12 cellular contexts compared by ENCODE assay signal in genomic region chr10:100715445-100716385, GRCh38. TPM values are rescaled to one million over a fixed set of nuclear protein-coding genes. Genes with fewer than 3 reads are reported as not detected.
DNase-seq lines count a peak whose midpoint lies in the region; ATAC-seq and TF ChIP-seq lines count a peak whose summit lies in the region.
"Had no signal": no experiment of that assay in that cellular context is flagged by ENCODE, and none has a peak within 500 bp of the region (broad histone marks: within the 10 kb centered on the region; RNA-seq: fewer than 3 reads in every experiment).

No MANE protein-coding gene starts in this region.

- no peak for ATAC-seq in naive thymus-derived CD8-positive, alpha-beta T cell
- no peak for ATAC-seq in HG03442 (IDR thresholded peaks at IDR 0.05; ENCODE audit: unreplicated experiment)

- H3K27me3 ChIP-seq in cardiac muscle cell (peaks cover 99% of the 10 kb centered on the region), endodermal cell (ENCODE audit: control insufficient read depth, insufficient read depth, low read length, poor library complexity, severe bottlenecking) (peaks cover 100% of the 10 kb centered on the region), transverse colon (peaks cover 100% of the 10 kb centered on the region)

- no peak overlapping the region for H3K27ac ChIP-seq in cardiac muscle cell
- H3K27ac ChIP-seq in endodermal cell (ENCODE audit: low read depth, low read length) = no peak overlapping the region
- no peak overlapping the region for H3K27ac ChIP-seq in transverse colon

- no peak for TF ChIP-seq EP300 in transverse colon (IDR thresholded peaks at IDR 0.05; ENCODE audit: low read depth)

- peak overlapping the region; percentile 52 for H3K4me3 Mint-ChIP-seq in endodermal cell
- peak overlapping the region; percentile 16 to 88 (median 74) for H3K4me3 Mint-ChIP-seq in naive thymus-derived CD8-positive, alpha-beta T cell

- H3K9me3 ChIP-seq in cardiac muscle cell (ENCODE audit: low read depth) (no peaks in the 10 kb centered on the region), endodermal cell (ENCODE audit: control insufficient read depth, low read length) (no peaks in the 10 kb centered on the region), transverse colon (no peaks in the 10 kb centered on the region)

- intact Hi-C loops in cardiac septum (cut with DNase I) = no loop called here
- intact Hi-C loops in transverse colon (cut with DNase I; ENCODE audit: low total_unique reads) = no loop called here

- TF ChIP-seq POLR2A in transverse colon (IDR thresholded peaks at IDR 0.05) = no peak

- POLR2A ChIA-PET in naive thymus-derived CD8-positive, alpha-beta T cell (lab: Charles Lee) = no interaction called here

- H3K9ac ChIP-seq in endodermal cell (ENCODE audit: extremely low read depth, low read length, poor library complexity, severe bottlenecking) = no peak overlapping the region

- H3K36me3 Mint-ChIP-seq in endodermal cell (ENCODE audit: low read depth) = no peaks in the 10 kb centered on the region
- peaks cover 0 to 5% (median 0%) of the 10 kb centered on the region in 3 donors for H3K36me3 Mint-ChIP-seq in naive thymus-derived CD8-positive, alpha-beta T cell

- H3K4me3 ChIP-seq in cardiac muscle cell (peak overlapping the region; percentile 8), endodermal cell (ENCODE audit: low read length) (no peak overlapping the region), transverse colon (peak overlapping the region in 3 of 4 donors; percentile 10 to 35 (median 16))

- no peaks in the 10 kb centered on the region for H3K9me3 Mint-ChIP-seq in endodermal cell
- no peaks in the 10 kb centered on the region for H3K9me3 Mint-ChIP-seq in naive thymus-derived CD8-positive, alpha-beta T cell
- H3K9me3 Mint-ChIP-seq: activated T-helper 2 cell treated with anti-CD3 and anti-CD28 coated beads, Interferon-gamma antibody, Interleukin-2, Interleukin-4, amounts not matched to agents 10 μg/mL and 5 μg/mL and 100 μg/mL, durations not matched to agents 14 hours and 24 hours and 36 hours had no signal

- in situ Hi-C loops in transverse colon (cut with MboI; ENCODE audit: low pct_ligation_motif_present in 1 of 4, low pct_unique_long_range_greater_than_20kb in 1 of 4, low sequenced_read_pairs in 3 of 4) = no loop called here

- H3K36me3 ChIP-seq in cardiac muscle cell = no peaks in the 10 kb centered on the region
- no peaks in the 10 kb centered on the region for H3K36me3 ChIP-seq in endodermal cell (ENCODE audit: control insufficient read depth, insufficient read depth, low read length)
- H3K36me3 ChIP-seq in transverse colon = no peaks in the 10 kb centered on the region

- WGBS in endodermal cell (ENCODE audit: insufficient coverage in 1 of 2, insufficient read length in 1 of 2), 2 experiments = 15 to 18% methylated on average over 33 to 66 of the region's 66 CpGs
- WGBS in transverse colon (ENCODE audit: low coverage in 1 of 2), 2 donors = 8 to 15% methylated on average over 10 to 65 of the region's 66 CpGs

- no peak overlapping the region for H3K27ac Mint-ChIP-seq in endodermal cell
- no peak overlapping the region for H3K27ac Mint-ChIP-seq in naive thymus-derived CD8-positive, alpha-beta T cell
- H3K27ac Mint-ChIP-seq: activated T-helper 2 cell treated with anti-CD3 and anti-CD28 coated beads, Interferon-gamma antibody, Interleukin-2, Interleukin-4, amounts not matched to agents 10 μg/mL and 5 μg/mL and 100 μg/mL, durations not matched to agents 14 hours and 24 hours and 36 hours had no signal

- peaks cover 99% of the 10 kb centered on the region for H3K27me3 Mint-ChIP-seq in endodermal cell (ENCODE audit: insufficient read depth)
- H3K27me3 Mint-ChIP-seq in naive thymus-derived CD8-positive, alpha-beta T cell = peaks cover 68 to 97% (median 80%) of the 10 kb centered on the region in 5 donors

- DNase-seq in cardiac muscle cell (ENCODE audit: low read depth in 1 of 2, low spot score in 1 of 2) (peak in 1 of 2 donors; percentile 44), cardiac septum (ENCODE audit: low spot score) (no peak), endodermal cell (peak; percentile 75), transverse colon (no peak), NCI-H1436 treated with DMSO at 0.1 percent for 48 hours (lab: John Stamatoyannopoulos, UW) (no peak)
- no peak for DNase-seq in naive thymus-derived CD8-positive, alpha-beta T cell
- DNase-seq in stimulated activated CD4-positive, alpha-beta T cell treated with anti-CD3 and anti-CD28 coated beads, Interleukin-15, amount 100 ng/mL, for 24 hours = no peak
- DNase-seq: NCI-H1694 treated with DMSO at 0.1 percent for 48 hours; stimulated activated CD8-positive, alpha-beta memory T cell treated with anti-CD3 and anti-CD28 coated beads, Interleukin-4, amount 100 ng/mL, for 48 hours had no signal

- no peak for TF ChIP-seq CTCF in cardiac muscle cell (IDR thresholded peaks at IDR 0.05; ENCODE audit: low read depth, low read length)
- peak; percentile 13 for TF ChIP-seq CTCF in endodermal cell (conservative IDR thresholded peaks at IDR 0.05)
- TF ChIP-seq CTCF in transverse colon (IDR thresholded peaks at IDR 0.05) = no peak

- no peaks in the 10 kb centered on the region for H3K4me1 ChIP-seq in cardiac muscle cell (ENCODE audit: low read depth)
- no peaks in the 10 kb centered on the region for H3K4me1 ChIP-seq in endodermal cell (ENCODE audit: control insufficient read depth, insufficient read depth, low read length)
- H3K4me1 ChIP-seq in transverse colon = peaks cover 0 to 15% (median 8%) of the 10 kb centered on the region in 4 donors

- H3K4me1 Mint-ChIP-seq in endodermal cell = no peaks in the 10 kb centered on the region
- peaks cover 15 to 26% (median 19%) of the 10 kb centered on the region in 4 donors for H3K4me1 Mint-ChIP-seq in naive thymus-derived CD8-positive, alpha-beta T cell

RNA-seq across cellular contexts. Expression of gene PAX2, which starts 29.7 kb away (rescaled TPM):
- not detected in 2 replicates for total RNA-seq in cardiac muscle cell
- polyA plus RNA-seq in cardiac muscle cell = not detected in 2 replicates
- not detected for total RNA-seq in cardiac septum
- total RNA-seq in endodermal cell = under 1 TPM; 0.93 to 0.99 TPM
- polyA plus RNA-seq in endodermal cell (2013, experiment 1 of 2) = 3.0 TPM
- 3.6 TPM for polyA plus RNA-seq in endodermal cell (2013, experiment 2 of 2)
- total RNA-seq in naive thymus-derived CD8-positive, alpha-beta T cell = not detected
- polyA plus RNA-seq in naive thymus-derived CD8-positive, alpha-beta T cell = not detected
- total RNA-seq in transverse colon = not detected
- total RNA-seq: dermis microvascular lymphatic vessel endothelial cell had no signal
